6 cellular contexts compared by ENCODE assay signal in the genomic region with DNA sequence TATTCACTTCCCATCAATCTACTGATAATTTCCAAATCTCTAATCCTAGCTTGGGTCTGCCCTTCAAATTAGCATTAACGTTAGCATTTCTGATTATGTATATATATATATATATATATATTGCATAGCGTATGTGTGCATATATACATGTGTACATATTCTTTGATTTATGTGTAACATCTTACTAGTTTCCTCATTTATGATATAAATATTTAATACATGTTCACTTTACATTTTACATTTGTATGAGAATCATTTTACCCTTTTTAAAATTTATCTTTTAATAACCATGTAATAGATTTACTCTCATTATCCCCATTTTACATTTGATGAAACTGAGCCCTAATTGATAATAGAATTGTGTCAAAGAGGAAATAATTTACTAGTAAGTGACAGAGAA.
"Had no signal": no experiment of that assay in that cellular context is flagged by ENCODE, and none has a peak within 500 bp of the region (broad histone marks: within the 10 kb centered on the region; RNA-seq: fewer than 3 reads in every experiment).

No MANE protein-coding gene starts in this region.

- ATAC-seq: GM12878 had no signal

- FAIRE-seq: G401.6, GM12878, GM12891, GM12892, GM18507, GM19239 had no signal

- H3K4me3 ChIP-seq: GM12878 had no signal
